In genomic region chr20:5127859-5128409, GRCh38 we compare ENCODE assay signal across 9 cellular contexts. TPM values are rescaled to one million over a fixed set of nuclear protein-coding genes. Genes with fewer than 3 reads are reported as not detected.
DNase-seq lines count a peak whose midpoint lies in the region; FAIRE-seq and TF ChIP-seq lines count a peak whose summit lies in the region.
"Had no signal": no experiment of that assay in that cellular context is flagged by ENCODE, and none has a peak within 500 bp of the region (broad histone marks: within the 10 kb centered on the region; RNA-seq: fewer than 3 reads in every experiment).

No MANE protein-coding gene starts in this region.

- DNase-seq in Calu3 (no peak), NT2/D1 (ENCODE audit: low read depth, low spot score) (no peak), epithelial cell of esophagus (ENCODE audit: low read depth) (no peak), GM12892 (ENCODE audit: insufficient read length) (no peak), NCI-H1417 treated with DMSO at 0.1 percent for 48 hours (lab: John Stamatoyannopoulos, UW) (no peak), posterior cingulate gyrus (no peak), SKM-1 treated with dmso at 0.1 percent for 144 hours (lab: John Stamatoyannopoulos, UW; ENCODE audit: unreplicated experiment) (no peak)

- H3K36me3 ChIP-seq in NT2/D1 (ENCODE audit: insufficient read depth, insufficient read length, low read length), result peaks cover 7% of the 10 kb centered on the region
- no peaks in the 10 kb centered on the region for H3K36me3 ChIP-seq in parathyroid adenoma (ENCODE audit: control insufficient read depth, insufficient read depth, low read length)

- H3K79me2 ChIP-seq in parathyroid adenoma, result peaks cover 26% of the 10 kb centered on the region

- H3K27me3 Mint-ChIP-seq in Calu3 (ENCODE audit: unreplicated experiment), result no peaks in the 10 kb centered on the region

- no peaks in the 10 kb centered on the region for H3K27me3 ChIP-seq in NT2/D1 (ENCODE audit: insufficient read depth, insufficient read length)
- H3K27me3 ChIP-seq in parathyroid adenoma (ENCODE audit: control insufficient read depth, insufficient read depth, low read length), result no peaks in the 10 kb centered on the region

- peak overlapping the region; percentile 80 for H3K27ac ChIP-seq in parathyroid adenoma

- H3K4me2 ChIP-seq in parathyroid adenoma (ENCODE audit: low read length), result peak overlapping the region; percentile 73

- H3K9ac ChIP-seq in NT2/D1 (ENCODE audit: insufficient read length, low read depth) (peak overlapping the region; percentile 80), parathyroid adenoma (no peak overlapping the region)

- H3K4me1 Mint-ChIP-seq in Calu3 (ENCODE audit: low read depth, unreplicated experiment), result peaks cover 11% of the 10 kb centered on the region

- no peak for FAIRE-seq in GM12892 (lab: Jason Lieb, UNC)
- FAIRE-seq: islet of Langerhans had no signal

- H3K9me3 Mint-ChIP-seq in Calu3 (ENCODE audit: low read depth, unreplicated experiment), result no peaks in the 10 kb centered on the region

- H3K27ac Mint-ChIP-seq in Calu3 (ENCODE audit: unreplicated experiment), result peak overlapping the region; percentile 59

- TF ChIP-seq CTCF in Calu3 (IDR thresholded peaks at IDR 0.05; ENCODE audit: unreplicated experiment), result no peak
- no peak for TF ChIP-seq CTCF in epithelial cell of esophagus (IDR thresholded peaks at IDR 0.05; ENCODE audit: insufficient read depth, low read depth, low read length, missing control alignments)
- no peak for TF ChIP-seq CTCF in parathyroid adenoma (IDR thresholded peaks at IDR 0.05)

- TF ChIP-seq POLR2A in GM12892 (IDR thresholded peaks at IDR 0.05; ENCODE audit: low read depth, low read length), result no peak

- peak overlapping the region; percentile 78 for H3K4me3 ChIP-seq in NT2/D1 (ENCODE audit: insufficient read length, low read depth)
- H3K4me3 ChIP-seq in epithelial cell of esophagus (ENCODE audit: low read length), result peak overlapping the region; percentile 70
- peak overlapping the region; percentile 84 for H3K4me3 ChIP-seq in parathyroid adenoma (ENCODE audit: low read depth, low read length)

- intact Hi-C loops in Calu3 (cut with micrococcal nuclease; ENCODE audit: unreplicated experiment), result loop anchor here (2.0 kb wide), 1 partner anchor 65 kb away; no protein-coding TSS in a partner anchor
- intact Hi-C loops in posterior cingulate gyrus (cut with DNase I), result loop anchor here (10.0 kb wide), 1 partner anchor 317 kb away; no protein-coding TSS in a partner anchor

- H3K9me3 ChIP-seq in NT2/D1 (ENCODE audit: insufficient read depth, low read length) (no peaks in the 10 kb centered on the region), parathyroid adenoma (ENCODE audit: control insufficient read depth, low read length) (no peaks in the 10 kb centered on the region)

- H3K4me1 ChIP-seq in NT2/D1 (ENCODE audit: insufficient read depth, insufficient read length), result no peaks in the 10 kb centered on the region
- H3K4me1 ChIP-seq in parathyroid adenoma, result peaks cover 13% of the 10 kb centered on the region

- no TSS peak for BruUV-seq in Calu3 (replicated peaks; lab: Mats Ljungman, UMichigan)

- CTCF ChIA-PET in Calu3 (lab: Charles Lee), result interaction anchor here (1.9 kb wide), 1 partner anchor 64 kb away, joined by 47 read pairs; no protein-coding TSS in a partner anchor

- peak overlapping the region; percentile 85 for H3K4me3 Mint-ChIP-seq in Calu3 (ENCODE audit: low read depth, unreplicated experiment)

- H3K36me3 Mint-ChIP-seq in Calu3 (ENCODE audit: insufficient read depth, unreplicated experiment), result peaks cover 22% of the 10 kb centered on the region

- peak overlapping the region; percentile 85 for H2AFZ ChIP-seq in parathyroid adenoma

RNA-seq across cellular contexts. Expression of gene CDS2, which starts 1.1 kb away (rescaled TPM):
- 21.5 and 25.7 TPM in 2 replicates for total RNA-seq in Calu3 (2022)
- 17.6 TPM for polyA plus RNA-seq in GM12892 (2012; ENCODE audit: missing spikeins)

RNA-seq across cellular contexts. Expression of gene PCNA, which starts 8.2 kb away (rescaled TPM):
- total RNA-seq in Calu3 (2022), result 102 and 116 TPM in 2 replicates
- 449 TPM for polyA plus RNA-seq in GM12892 (2012; ENCODE audit: missing spikeins)

RNA-seq across cellular contexts. Expression of gene TMEM230, which starts 15.1 kb away (rescaled TPM):
- 60.0 and 67.6 TPM in 2 replicates for total RNA-seq in Calu3 (2022)
- 96.2 TPM for polyA plus RNA-seq in GM12892 (2012; ENCODE audit: missing spikeins)
